ENCODE assay signal across 15 cellular contexts in genomic region chr5:53219610-53220009, GRCh38.
DNase-seq lines count a peak whose midpoint lies in the region; ATAC-seq and TF ChIP-seq lines count a peak whose summit lies in the region.
"Had no signal": no experiment of that assay in that cellular context is flagged by ENCODE, and none has a peak within 500 bp of the region (broad histone marks: within the 10 kb centered on the region; RNA-seq: fewer than 3 reads in every experiment).

No MANE protein-coding gene starts in this region.

- H3K9ac ChIP-seq in colonic mucosa (ENCODE audit: low read depth in 2 of 2, low read length in 2 of 2), result no peak overlapping the region
- H3K9ac ChIP-seq: BLaER1 treated with 17β-estradiol and CSF1 and Interleukin-3, amounts not matched to agents 10 nM and 100 nM had no signal

- peak; percentile 52 for ATAC-seq in GM18511 (IDR thresholded peaks at IDR 0.05; ENCODE audit: unreplicated experiment)
- peak; percentile 31 for ATAC-seq in GM19324 (IDR thresholded peaks at IDR 0.05; ENCODE audit: low FRiP score, unreplicated experiment)
- peak; percentile 43 for ATAC-seq in HG02759 (IDR thresholded peaks at IDR 0.05; ENCODE audit: unreplicated experiment)
- ATAC-seq in HG03565 (IDR thresholded peaks at IDR 0.05; ENCODE audit: unreplicated experiment), result peak; percentile 53
- ATAC-seq in HG02588 (IDR thresholded peaks at IDR 0.05; ENCODE audit: unreplicated experiment), result no peak
- ATAC-seq in HG02938 (IDR thresholded peaks at IDR 0.05; ENCODE audit: unreplicated experiment), result no peak
- ATAC-seq: GM23338 had no signal

- no peak overlapping the region for H3K4me3 ChIP-seq in colonic mucosa
- H3K4me3 ChIP-seq: BLaER1 treated with 17β-estradiol and CSF1 and Interleukin-3, amounts not matched to agents 10 nM and 100 nM; GM23338; MG63 had no signal

- intact Hi-C loops in colonic mucosa (cut with DNase I), result no loop called here

- H3K27me3 ChIP-seq in colonic mucosa, result no peaks in the 10 kb centered on the region
- H3K27me3 ChIP-seq: BLaER1 treated with 17β-estradiol and CSF1 and Interleukin-3, amounts not matched to agents 10 nM and 100 nM; MG63 had no signal

- no peaks in the 10 kb centered on the region for H3K9me3 ChIP-seq in colonic mucosa

- H3K4me1 ChIP-seq in colonic mucosa, result no peaks in the 10 kb centered on the region
- H3K4me1 ChIP-seq: BLaER1 treated with 17β-estradiol and CSF1 and Interleukin-3, amounts not matched to agents 10 nM and 100 nM had no signal

- DNase-seq in colonic mucosa (no peak), DMS79 (lab: John Stamatoyannopoulos, UW) (no peak)
- DNase-seq: ACHN; CD4-positive, CD25-positive, alpha-beta regulatory T cell; DMS 273 treated with DMSO at 0.1 percent for 48 hours; H7; MG63 had no signal

- no peaks in the 10 kb centered on the region for H3K36me3 ChIP-seq in colonic mucosa
- H3K36me3 ChIP-seq: BLaER1 treated with 17β-estradiol and CSF1 and Interleukin-3, amounts not matched to agents 10 nM and 100 nM; MG63 had no signal

- H3K27ac ChIP-seq in colonic mucosa, result no peak overlapping the region
- H3K27ac ChIP-seq: BLaER1 treated with 17β-estradiol and CSF1 and Interleukin-3, amounts not matched to agents 10 nM and 100 nM had no signal

- TF ChIP-seq CTCF in colonic mucosa (IDR thresholded peaks at IDR 0.05), result no peak

Comparison
In these comparisons a context has a peak if more than half of its experiments do, and no peak if none do; other contexts are left out.
1. ATAC-seq: peak in GM18511 (single experiment), GM19324 (single experiment), HG02759 (single experiment) and HG03565 (single experiment); none in HG02588 (single experiment) and HG02938 (single experiment).